In the genomic region with DNA sequence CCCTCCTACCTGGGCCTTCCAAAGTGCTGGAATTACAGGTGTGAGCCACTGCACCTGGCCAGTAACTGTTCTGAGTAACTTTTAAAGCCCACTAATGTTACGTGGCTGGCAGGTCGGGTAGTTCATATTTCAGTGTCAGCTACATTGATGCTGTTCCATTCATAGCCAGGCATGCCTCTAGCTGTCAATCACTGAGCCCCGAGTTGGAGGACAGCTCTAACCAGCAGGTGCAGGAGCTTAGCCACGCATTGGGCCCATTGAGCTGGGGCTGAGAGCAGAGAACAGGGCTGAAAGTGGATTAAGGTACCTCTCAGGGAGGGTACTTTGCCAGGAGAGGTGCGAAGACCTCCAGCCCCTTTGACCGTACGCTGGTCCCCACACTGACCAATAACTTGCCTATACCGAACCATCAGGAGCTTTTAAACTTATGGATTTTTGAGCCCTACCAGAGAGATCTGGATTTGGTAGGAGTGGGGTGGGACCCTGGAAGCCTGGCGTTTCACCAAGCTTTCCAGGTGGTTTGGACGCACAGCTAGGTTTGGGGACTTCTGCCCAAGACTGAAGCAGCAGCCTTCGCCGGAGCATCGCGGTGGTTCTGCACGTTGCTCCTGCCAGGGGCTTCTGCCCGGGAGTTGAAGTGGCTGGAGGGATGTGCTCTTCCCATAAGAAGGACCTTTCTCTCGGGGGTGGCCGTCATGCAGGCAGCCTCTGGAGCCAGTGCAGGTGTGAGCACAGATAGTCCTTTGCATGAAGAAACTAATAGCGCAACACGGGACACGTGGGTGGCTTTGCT, we compare ENCODE assay signal across 16 cellular contexts.
"Had no signal": no experiment of that assay in that cellular context is flagged by ENCODE, and none has a peak within 500 bp of the region (broad histone marks: within the 10 kb centered on the region; RNA-seq: fewer than 3 reads in every experiment).

No MANE protein-coding gene starts in this region.

- H3K9me3 ChIP-seq: gastroesophageal sphincter, heart right ventricle, sigmoid colon, spleen, stomach, thoracic aorta, uterus had no signal

- ATAC-seq: activated CD4-positive, CD25-positive, alpha-beta regulatory T cell treated with anti-CD3 and anti-CD28 coated beads, Interleukin-2, amount 50 U/mL, for 24 hours had no signal

- H3K4me3 Mint-ChIP-seq: activated naive CD4-positive, alpha-beta T cell treated with anti-CD3 and anti-CD28 coated beads for 36 hours; nephron had no signal

- H3K36me3 ChIP-seq: uterus had no signal

- H3K4me1 ChIP-seq: uterus had no signal

- H3K9me3 Mint-ChIP-seq: activated naive CD4-positive, alpha-beta T cell treated with anti-CD3 and anti-CD28 coated beads for 36 hours; activated T-helper 2 cell treated with anti-CD3 and anti-CD28 coated beads, Interferon-gamma antibody, Interleukin-2, Interleukin-4, amounts not matched to agents 10 μg/mL and 5 μg/mL and 100 μg/mL, durations not matched to agents 14 hours and 24 hours and 36 hours; nephron had no signal

- H3K27ac Mint-ChIP-seq: activated naive CD4-positive, alpha-beta T cell treated with anti-CD3 and anti-CD28 coated beads for 36 hours had no signal

- H3K27ac ChIP-seq: gastroesophageal sphincter, stomach, uterus had no signal

- H3K4me3 ChIP-seq: gastroesophageal sphincter, sigmoid colon, spleen, thoracic aorta, uterus had no signal

- H3K27me3 ChIP-seq: gastroesophageal sphincter, heart right ventricle, sigmoid colon, spleen, stomach, uterus had no signal

- DNase-seq: activated CD4-positive, alpha-beta T cell treated with anti-CD3 and anti-CD28 coated beads, Interleukin-2, amount 50 U/mL, for 1 hour; activated naive CD4-positive, alpha-beta T cell treated with anti-CD3 and anti-CD28 coated beads for 36 hours; activated T-cell treated with anti-CD3 and anti-CD28 coated beads, Interleukin-2, amount 50 U/mL, for 1 hour; heart right ventricle; occipital lobe; sigmoid colon; spleen; stomach; T1000; uterus had no signal

- FAIRE-seq: bronchial epithelial cell had no signal

- H3K4me1 Mint-ChIP-seq: nephron had no signal
